In the genomic region with DNA sequence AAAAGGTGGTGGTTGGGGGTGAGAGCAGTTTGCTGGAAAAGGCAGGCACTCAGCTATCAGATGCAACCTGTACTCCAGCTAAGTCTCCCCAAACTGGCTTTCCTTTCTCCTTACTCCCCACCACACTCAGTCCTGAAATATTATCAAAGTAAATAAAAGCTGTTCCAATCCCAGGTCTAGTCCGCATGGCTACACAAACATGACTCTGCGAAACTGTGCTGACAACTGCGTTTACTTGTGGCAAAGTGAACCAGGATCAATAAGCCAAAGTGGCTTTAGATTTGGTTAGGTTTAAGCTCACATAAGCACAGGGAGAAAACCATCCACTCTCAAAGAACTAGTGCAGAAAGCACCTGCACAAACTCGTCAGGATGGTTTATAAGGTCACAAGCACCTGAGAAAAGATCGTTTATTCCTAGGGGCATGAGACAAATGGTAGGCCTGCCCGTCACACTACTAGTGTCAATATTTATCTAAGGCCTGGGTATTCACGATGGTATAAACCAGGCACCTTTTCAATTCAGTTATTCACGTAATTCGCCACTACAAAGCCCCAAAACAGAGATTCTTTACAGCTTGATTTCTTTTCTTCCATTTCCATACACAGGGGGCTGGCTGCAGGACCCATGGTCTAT, we compare ENCODE assay signal across 1 cellular context.
A peak's percentile ranks its signal among the peaks of the same experiment; 100 is the strongest.
TF ChIP-seq lines count a peak whose summit lies in the region.

No MANE protein-coding gene starts in this region.

TF ChIP-seq in HepG2, 621 proteins besides CTCF, POLR2A, EP300 and RAD21 (continued from another document and continues in another):
- TF ChIP-seq, protein P1, sequence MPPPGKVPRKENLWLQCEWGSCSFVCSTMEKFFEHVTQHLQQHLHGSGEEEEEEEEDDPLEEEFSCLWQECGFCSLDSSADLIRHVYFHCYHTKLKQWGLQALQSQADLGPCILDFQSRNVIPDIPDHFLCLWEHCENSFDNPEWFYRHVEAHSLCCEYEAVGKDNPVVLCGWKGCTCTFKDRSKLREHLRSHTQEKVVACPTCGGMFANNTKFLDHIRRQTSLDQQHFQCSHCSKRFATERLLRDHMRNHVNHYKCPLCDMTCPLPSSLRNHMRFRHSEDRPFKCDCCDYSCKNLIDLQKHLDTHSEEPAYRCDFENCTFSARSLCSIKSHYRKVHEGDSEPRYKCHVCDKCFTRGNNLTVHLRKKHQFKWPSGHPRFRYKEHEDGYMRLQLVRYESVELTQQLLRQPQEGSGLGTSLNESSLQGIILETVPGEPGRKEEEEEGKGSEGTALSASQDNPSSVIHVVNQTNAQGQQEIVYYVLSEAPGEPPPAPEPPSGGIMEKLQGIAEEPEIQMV (CRISPR knock-in tag; IDR thresholded peaks at IDR 0.05; ENCODE audit: low read depth): no peak
- peak; percentile 36; the same call in 1 of the 2 replicates for TF ChIP-seq DPF2 (CRISPR knock-in tag; IDR thresholded peaks at IDR 0.05; ENCODE audit: borderline replicate concordance, low read depth)
- TF ChIP-seq AGO2 (optimal IDR thresholded peaks at IDR 0.05; ENCODE audit: low read depth, low read length): no peak
- TF ChIP-seq PHF21A (CRISPR knock-in tag; IDR thresholded peaks at IDR 0.05): peak; percentile 74; the same call in 1 of the 2 replicates
- TF ChIP-seq, protein P2, sequence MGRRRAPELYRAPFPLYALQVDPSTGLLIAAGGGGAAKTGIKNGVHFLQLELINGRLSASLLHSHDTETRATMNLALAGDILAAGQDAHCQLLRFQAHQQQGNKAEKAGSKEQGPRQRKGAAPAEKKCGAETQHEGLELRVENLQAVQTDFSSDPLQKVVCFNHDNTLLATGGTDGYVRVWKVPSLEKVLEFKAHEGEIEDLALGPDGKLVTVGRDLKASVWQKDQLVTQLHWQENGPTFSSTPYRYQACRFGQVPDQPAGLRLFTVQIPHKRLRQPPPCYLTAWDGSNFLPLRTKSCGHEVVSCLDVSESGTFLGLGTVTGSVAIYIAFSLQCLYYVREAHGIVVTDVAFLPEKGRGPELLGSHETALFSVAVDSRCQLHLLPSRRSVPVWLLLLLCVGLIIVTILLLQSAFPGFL (CRISPR knock-in tag; IDR thresholded peaks at IDR 0.05): no peak
- TF ChIP-seq HOXA7 (CRISPR knock-in tag; IDR thresholded peaks at IDR 0.05): no peak
- TF ChIP-seq ZNF724P (CRISPR knock-in tag; IDR thresholded peaks at IDR 0.05; ENCODE audit: borderline replicate concordance): no peak
- no peak for TF ChIP-seq ZNF124 (CRISPR knock-in tag; IDR thresholded peaks at IDR 0.05)
- TF ChIP-seq, protein P3, sequence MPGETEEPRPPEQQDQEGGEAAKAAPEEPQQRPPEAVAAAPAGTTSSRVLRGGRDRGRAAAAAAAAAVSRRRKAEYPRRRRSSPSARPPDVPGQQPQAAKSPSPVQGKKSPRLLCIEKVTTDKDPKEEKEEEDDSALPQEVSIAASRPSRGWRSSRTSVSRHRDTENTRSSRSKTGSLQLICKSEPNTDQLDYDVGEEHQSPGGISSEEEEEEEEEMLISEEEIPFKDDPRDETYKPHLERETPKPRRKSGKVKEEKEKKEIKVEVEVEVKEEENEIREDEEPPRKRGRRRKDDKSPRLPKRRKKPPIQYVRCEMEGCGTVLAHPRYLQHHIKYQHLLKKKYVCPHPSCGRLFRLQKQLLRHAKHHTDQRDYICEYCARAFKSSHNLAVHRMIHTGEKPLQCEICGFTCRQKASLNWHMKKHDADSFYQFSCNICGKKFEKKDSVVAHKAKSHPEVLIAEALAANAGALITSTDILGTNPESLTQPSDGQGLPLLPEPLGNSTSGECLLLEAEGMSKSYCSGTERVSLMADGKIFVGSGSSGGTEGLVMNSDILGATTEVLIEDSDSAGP (CRISPR knock-in tag; IDR thresholded peaks at IDR 0.05; ENCODE audit: borderline replicate concordance): no peak
- TF ChIP-seq, protein P4, sequence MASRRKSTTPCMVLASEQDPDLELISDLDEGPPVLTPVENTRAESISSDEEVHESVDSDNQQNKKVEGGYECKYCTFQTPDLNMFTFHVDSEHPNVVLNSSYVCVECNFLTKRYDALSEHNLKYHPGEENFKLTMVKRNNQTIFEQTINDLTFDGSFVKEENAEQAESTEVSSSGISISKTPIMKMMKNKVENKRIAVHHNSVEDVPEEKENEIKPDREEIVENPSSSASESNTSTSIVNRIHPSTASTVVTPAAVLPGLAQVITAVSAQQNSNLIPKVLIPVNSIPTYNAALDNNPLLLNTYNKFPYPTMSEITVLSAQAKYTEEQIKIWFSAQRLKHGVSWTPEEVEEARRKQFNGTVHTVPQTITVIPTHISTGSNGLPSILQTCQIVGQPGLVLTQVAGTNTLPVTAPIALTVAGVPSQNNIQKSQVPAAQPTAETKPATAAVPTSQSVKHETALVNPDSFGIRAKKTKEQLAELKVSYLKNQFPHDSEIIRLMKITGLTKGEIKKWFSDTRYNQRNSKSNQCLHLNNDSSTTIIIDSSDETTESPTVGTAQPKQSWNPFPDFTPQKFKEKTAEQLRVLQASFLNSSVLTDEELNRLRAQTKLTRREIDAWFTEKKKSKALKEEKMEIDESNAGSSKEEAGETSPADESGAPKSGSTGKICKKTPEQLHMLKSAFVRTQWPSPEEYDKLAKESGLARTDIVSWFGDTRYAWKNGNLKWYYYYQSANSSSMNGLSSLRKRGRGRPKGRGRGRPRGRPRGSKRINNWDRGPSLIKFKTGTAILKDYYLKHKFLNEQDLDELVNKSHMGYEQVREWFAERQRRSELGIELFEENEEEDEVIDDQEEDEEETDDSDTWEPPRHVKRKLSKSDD (CRISPR knock-in tag; IDR thresholded peaks at IDR 0.05; ENCODE audit: low read depth): no peak
- peak; percentile 78 for TF ChIP-seq HDAC1 (CRISPR knock-in tag; IDR thresholded peaks at IDR 0.05)
- TF ChIP-seq ZNF563 (CRISPR knock-in tag; IDR thresholded peaks at IDR 0.05): no peak
- TF ChIP-seq ZNF451 (CRISPR knock-in tag; IDR thresholded peaks at IDR 0.05): no peak
- TF ChIP-seq, protein P5, sequence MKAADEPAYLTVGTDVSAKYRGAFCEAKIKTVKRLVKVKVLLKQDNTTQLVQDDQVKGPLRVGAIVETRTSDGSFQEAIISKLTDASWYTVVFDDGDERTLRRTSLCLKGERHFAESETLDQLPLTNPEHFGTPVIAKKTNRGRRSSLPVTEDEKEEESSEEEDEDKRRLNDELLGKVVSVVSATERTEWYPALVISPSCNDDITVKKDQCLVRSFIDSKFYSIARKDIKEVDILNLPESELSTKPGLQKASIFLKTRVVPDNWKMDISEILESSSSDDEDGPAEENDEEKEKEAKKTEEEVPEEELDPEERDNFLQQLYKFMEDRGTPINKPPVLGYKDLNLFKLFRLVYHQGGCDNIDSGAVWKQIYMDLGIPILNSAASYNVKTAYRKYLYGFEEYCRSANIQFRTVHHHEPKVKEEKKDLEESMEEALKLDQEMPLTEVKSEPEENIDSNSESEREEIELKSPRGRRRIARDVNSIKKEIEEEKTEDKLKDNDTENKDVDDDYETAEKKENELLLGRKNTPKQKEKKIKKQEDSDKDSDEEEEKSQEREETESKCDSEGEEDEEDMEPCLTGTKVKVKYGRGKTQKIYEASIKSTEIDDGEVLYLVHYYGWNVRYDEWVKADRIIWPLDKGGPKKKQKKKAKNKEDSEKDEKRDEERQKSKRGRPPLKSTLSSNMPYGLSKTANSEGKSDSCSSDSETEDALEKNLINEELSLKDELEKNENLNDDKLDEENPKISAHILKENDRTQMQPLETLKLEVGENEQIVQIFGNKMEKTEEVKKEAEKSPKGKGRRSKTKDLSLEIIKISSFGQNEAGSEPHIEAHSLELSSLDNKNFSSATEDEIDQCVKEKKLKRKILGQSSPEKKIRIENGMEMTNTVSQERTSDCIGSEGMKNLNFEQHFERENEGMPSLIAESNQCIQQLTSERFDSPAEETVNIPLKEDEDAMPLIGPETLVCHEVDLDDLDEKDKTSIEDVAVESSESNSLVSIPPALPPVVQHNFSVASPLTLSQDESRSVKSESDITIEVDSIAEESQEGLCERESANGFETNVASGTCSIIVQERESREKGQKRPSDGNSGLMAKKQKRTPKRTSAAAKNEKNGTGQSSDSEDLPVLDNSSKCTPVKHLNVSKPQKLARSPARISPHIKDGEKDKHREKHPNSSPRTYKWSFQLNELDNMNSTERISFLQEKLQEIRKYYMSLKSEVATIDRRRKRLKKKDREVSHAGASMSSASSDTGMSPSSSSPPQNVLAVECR (CRISPR knock-in tag; IDR thresholded peaks at IDR 0.05; ENCODE audit: borderline replicate concordance): peak; percentile 46; the same call in 1 of the 2 replicates
- TF ChIP-seq, protein P6, sequence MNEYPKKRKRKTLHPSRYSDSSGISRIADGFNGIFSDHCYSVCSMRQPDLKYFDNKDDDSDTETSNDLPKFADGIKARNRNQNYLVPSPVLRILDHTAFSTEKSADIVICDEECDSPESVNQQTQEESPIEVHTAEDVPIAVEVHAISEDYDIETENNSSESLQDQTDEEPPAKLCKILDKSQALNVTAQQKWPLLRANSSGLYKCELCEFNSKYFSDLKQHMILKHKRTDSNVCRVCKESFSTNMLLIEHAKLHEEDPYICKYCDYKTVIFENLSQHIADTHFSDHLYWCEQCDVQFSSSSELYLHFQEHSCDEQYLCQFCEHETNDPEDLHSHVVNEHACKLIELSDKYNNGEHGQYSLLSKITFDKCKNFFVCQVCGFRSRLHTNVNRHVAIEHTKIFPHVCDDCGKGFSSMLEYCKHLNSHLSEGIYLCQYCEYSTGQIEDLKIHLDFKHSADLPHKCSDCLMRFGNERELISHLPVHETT (CRISPR knock-in tag; conservative IDR thresholded peaks at IDR 0.05): no peak
- TF ChIP-seq, protein P7, sequence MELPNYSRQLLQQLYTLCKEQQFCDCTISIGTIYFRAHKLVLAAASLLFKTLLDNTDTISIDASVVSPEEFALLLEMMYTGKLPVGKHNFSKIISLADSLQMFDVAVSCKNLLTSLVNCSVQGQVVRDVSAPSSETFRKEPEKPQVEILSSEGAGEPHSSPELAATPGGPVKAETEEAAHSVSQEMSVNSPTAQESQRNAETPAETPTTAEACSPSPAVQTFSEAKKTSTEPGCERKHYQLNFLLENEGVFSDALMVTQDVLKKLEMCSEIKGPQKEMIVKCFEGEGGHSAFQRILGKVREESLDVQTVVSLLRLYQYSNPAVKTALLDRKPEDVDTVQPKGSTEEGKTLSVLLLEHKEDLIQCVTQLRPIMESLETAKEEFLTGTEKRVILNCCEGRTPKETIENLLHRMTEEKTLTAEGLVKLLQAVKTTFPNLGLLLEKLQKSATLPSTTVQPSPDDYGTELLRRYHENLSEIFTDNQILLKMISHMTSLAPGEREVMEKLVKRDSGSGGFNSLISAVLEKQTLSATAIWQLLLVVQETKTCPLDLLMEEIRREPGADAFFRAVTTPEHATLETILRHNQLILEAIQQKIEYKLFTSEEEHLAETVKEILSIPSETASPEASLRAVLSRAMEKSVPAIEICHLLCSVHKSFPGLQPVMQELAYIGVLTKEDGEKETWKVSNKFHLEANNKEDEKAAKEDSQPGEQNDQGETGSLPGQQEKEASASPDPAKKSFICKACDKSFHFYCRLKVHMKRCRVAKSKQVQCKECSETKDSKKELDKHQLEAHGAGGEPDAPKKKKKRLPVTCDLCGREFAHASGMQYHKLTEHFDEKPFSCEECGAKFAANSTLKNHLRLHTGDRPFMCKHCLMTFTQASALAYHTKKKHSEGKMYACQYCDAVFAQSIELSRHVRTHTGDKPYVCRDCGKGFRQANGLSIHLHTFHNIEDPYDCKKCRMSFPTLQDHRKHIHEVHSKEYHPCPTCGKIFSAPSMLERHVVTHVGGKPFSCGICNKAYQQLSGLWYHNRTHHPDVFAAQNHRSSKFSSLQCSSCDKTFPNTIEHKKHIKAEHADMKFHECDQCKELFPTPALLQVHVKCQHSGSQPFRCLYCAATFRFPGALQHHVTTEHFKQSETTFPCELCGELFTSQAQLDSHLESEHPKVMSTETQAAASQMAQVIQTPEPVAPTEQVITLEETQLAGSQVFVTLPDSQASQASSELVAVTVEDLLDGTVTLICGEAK (IDR thresholded peaks at IDR 0.05): no peak
- TF ChIP-seq, protein P7 (CRISPR knock-in tag; IDR thresholded peaks at IDR 0.05): no peak
- TF ChIP-seq KDM1A (CRISPR knock-in tag; IDR thresholded peaks at IDR 0.05): no peak
- no peak for TF ChIP-seq ZSCAN12 (CRISPR knock-in tag; IDR thresholded peaks at IDR 0.05)
- TF ChIP-seq HNRNPL (IDR thresholded peaks at IDR 0.05; ENCODE audit: low read depth, low read length): no peak
- TF ChIP-seq, protein P8, sequence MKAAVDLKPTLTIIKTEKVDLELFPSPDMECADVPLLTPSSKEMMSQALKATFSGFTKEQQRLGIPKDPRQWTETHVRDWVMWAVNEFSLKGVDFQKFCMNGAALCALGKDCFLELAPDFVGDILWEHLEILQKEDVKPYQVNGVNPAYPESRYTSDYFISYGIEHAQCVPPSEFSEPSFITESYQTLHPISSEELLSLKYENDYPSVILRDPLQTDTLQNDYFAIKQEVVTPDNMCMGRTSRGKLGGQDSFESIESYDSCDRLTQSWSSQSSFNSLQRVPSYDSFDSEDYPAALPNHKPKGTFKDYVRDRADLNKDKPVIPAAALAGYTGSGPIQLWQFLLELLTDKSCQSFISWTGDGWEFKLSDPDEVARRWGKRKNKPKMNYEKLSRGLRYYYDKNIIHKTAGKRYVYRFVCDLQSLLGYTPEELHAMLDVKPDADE (CRISPR knock-in tag; IDR thresholded peaks at IDR 0.05): no peak
- peak; percentile 44; the same call in 1 of the 2 replicates for TF ChIP-seq HMG20B (CRISPR knock-in tag; conservative IDR thresholded peaks at IDR 0.05)
- TF ChIP-seq FOXK1 (CRISPR knock-in tag; IDR thresholded peaks at IDR 0.05; ENCODE audit: borderline replicate concordance, low read depth): 0 out of 2 replicates have a peak, but pooled peaks have one; percentile 12
- no peak for TF ChIP-seq ZNF326 (CRISPR knock-in tag; IDR thresholded peaks at IDR 0.05; ENCODE audit: borderline replicate concordance)
